ENCODE assay signal across 9 cellular contexts in genomic region chr7:134645935-134646334, GRCh38.
A peak's percentile ranks its signal among the peaks of the same experiment; 100 is the strongest.
DNase-seq lines count a peak whose midpoint lies in the region; ATAC-seq lines count a peak whose summit lies in the region.
"Had no signal": no experiment of that assay in that cellular context is flagged by ENCODE, and none has a peak within 500 bp of the region (broad histone marks: within the 10 kb centered on the region; RNA-seq: fewer than 3 reads in every experiment).

No MANE protein-coding gene starts in this region.

- no peak for DNase-seq in T-helper 2 cell treated with Interferon-gamma antibody and Interleukin-4, amounts not matched to agents 5 μg/mL and 100 μg/mL, for 36 hours (ENCODE audit: low spot score)
- DNase-seq in NCI-H446 treated with DMSO at 0.1 percent for 48 hours (lab: John Stamatoyannopoulos, UW) (no peak), superior temporal gyrus (ENCODE audit: extremely low spot score) (no peak)

- no peak for ATAC-seq in GM18519 (IDR thresholded peaks at IDR 0.05; ENCODE audit: low FRiP score, unreplicated experiment)

- no peaks in the 10 kb centered on the region for H4K20me1 ChIP-seq in BLaER1

- peak overlapping the region; percentile 82 for H3K4me3 ChIP-seq in BLaER1
- H3K4me3 ChIP-seq in HUES6 (ENCODE audit: low read depth, low read length), result peak overlapping the region; percentile 88
- peak overlapping the region; percentile 71 to 91 for H3K4me3 ChIP-seq in muscle layer of duodenum (ENCODE audit: low read depth in 1 of 2, low read length in 2 of 2)

- H3K27me3 ChIP-seq in BLaER1 (no peaks in the 10 kb centered on the region), HUES6 (ENCODE audit: control insufficient read depth, insufficient read depth, low read length) (no peaks in the 10 kb centered on the region), muscle layer of duodenum (ENCODE audit: low read depth, low read length) (no peaks in the 10 kb centered on the region)

- no peaks in the 10 kb centered on the region for H3K36me3 ChIP-seq in BLaER1
- no peaks in the 10 kb centered on the region for H3K36me3 ChIP-seq in HUES6 (ENCODE audit: control insufficient read depth, insufficient read depth, low read length)
- H3K36me3 ChIP-seq in muscle layer of duodenum (ENCODE audit: control insufficient read depth in 1 of 2, insufficient read depth in 2 of 2, low read length in 2 of 2), result no peaks in the 10 kb centered on the region

- peaks cover 44% of the 10 kb centered on the region for H3K4me1 ChIP-seq in BLaER1
- H3K4me1 ChIP-seq in HUES6 (ENCODE audit: control insufficient read depth, insufficient read depth, low read length), result no peaks in the 10 kb centered on the region; the same call in 1 of the 2 replicates
- H3K4me1 ChIP-seq in muscle layer of duodenum (ENCODE audit: control insufficient read depth in 1 of 2, insufficient read depth in 2 of 2, low read length in 2 of 2), result peaks cover 7% of the 10 kb centered on the region in 2 donors

- no peak overlapping the region for H3K27ac Mint-ChIP-seq in T-helper 2 cell treated with Interferon-gamma antibody and Interleukin-4, amounts not matched to agents 5 μg/mL and 100 μg/mL, for 36 hours
- H3K27ac Mint-ChIP-seq: dendritic cell treated with granulocyte-macrophage colony-stimulating factor and Interleukin-4, amounts not matched to agents 40 ng/mL and 50 ng/mL, for 4 days had no signal

- no peaks in the 10 kb centered on the region for H3K27me3 Mint-ChIP-seq in T-helper 2 cell treated with Interferon-gamma antibody and Interleukin-4, amounts not matched to agents 5 μg/mL and 100 μg/mL, for 36 hours (ENCODE audit: low read depth)

- H3K4me2 ChIP-seq in BLaER1, result peak overlapping the region; percentile 97

- H3K4me1 Mint-ChIP-seq in T-helper 2 cell treated with Interferon-gamma antibody and Interleukin-4, amounts not matched to agents 5 μg/mL and 100 μg/mL, for 36 hours (ENCODE audit: low read depth), result peaks cover 26% of the 10 kb centered on the region

- H3K9ac ChIP-seq in BLaER1 (peak overlapping the region; percentile 88), HUES6 (ENCODE audit: low read length) (peak overlapping the region; percentile 62)

- H3K36me3 Mint-ChIP-seq in T-helper 2 cell treated with Interferon-gamma antibody and Interleukin-4, amounts not matched to agents 5 μg/mL and 100 μg/mL, for 36 hours (ENCODE audit: low read depth), result peaks cover 15% of the 10 kb centered on the region

- H3K27ac ChIP-seq in BLaER1 (peak overlapping the region; percentile 77), HUES6 (ENCODE audit: low read depth, low read length) (no peak overlapping the region), cingulate gyrus (ENCODE audit: low read depth, low read length) (peak overlapping the region; percentile 67), muscle layer of duodenum (ENCODE audit: low read length) (peak overlapping the region; percentile 94)

- H3K9me3 Mint-ChIP-seq in T-helper 2 cell treated with Interferon-gamma antibody and Interleukin-4, amounts not matched to agents 5 μg/mL and 100 μg/mL, for 36 hours, result peaks cover 12% of the 10 kb centered on the region

- H3K9me3 ChIP-seq in BLaER1 (peaks cover 10% of the 10 kb centered on the region), HUES6 (ENCODE audit: control insufficient read depth, insufficient read depth, low read depth, low read length) (no peaks in the 10 kb centered on the region), muscle layer of duodenum (ENCODE audit: control insufficient read depth in 1 of 2, low read length in 2 of 2) (no peaks in the 10 kb centered on the region)

- H3K4me3 Mint-ChIP-seq in T-helper 2 cell treated with Interferon-gamma antibody and Interleukin-4, amounts not matched to agents 5 μg/mL and 100 μg/mL, for 36 hours, result no peak overlapping the region
- H3K4me3 Mint-ChIP-seq: dendritic cell treated with granulocyte-macrophage colony-stimulating factor and Interleukin-4, amounts not matched to agents 40 ng/mL and 50 ng/mL, for 4 days had no signal
